ENCODE assay signal across 8 cellular contexts in the genomic region with DNA sequence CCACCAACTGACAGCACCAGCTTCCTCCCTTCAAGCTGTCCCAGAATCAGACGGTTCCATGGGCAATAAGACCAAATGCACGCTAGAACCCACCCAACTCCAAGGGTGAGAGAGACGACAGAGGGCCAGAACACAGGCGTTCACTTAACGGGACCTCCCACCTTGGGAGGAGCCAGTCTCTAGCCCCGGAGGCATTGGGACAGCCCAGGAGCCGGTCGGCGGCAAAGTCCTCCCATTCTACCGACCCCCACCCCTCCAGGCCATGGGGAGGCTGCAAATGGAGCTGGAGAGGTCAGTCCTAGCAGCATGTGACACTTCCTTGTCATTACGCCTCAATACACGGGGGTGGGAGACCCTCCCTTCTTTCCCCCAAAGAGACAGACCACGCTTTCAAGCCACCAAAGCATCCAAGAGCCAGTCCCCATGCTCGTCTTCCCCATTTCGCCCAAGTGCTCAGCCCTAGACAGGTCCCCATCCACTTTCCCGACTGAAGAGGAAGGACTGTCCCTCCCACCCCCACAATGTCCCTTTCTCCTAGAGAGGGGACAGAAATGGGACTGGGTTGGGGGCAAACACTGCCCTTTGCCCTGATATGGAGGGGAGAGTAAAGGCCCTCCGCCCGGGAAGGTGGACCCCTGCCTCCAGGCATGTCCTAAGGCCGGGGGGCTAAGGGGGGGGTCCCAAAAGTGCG. TPM values are rescaled to one million over a fixed set of nuclear protein-coding genes. Genes with fewer than 3 reads are reported as not detected.
DNase-seq lines count a peak whose midpoint lies in the region; ATAC-seq lines count a peak whose summit lies in the region.

No MANE protein-coding gene starts in this region.

- H3K9me3 Mint-ChIP-seq in activated T-helper 17 cell treated with anti-CD3 and anti-CD28 coated beads, Interleukin-2, amount 50 U/mL, for 72 hours, result no peaks in the 10 kb centered on the region

- H3K4me1 Mint-ChIP-seq in activated T-helper 17 cell treated with anti-CD3 and anti-CD28 coated beads, Interleukin-2, amount 50 U/mL, for 72 hours, result peaks cover 8% of the 10 kb centered on the region

- H3K27me3 Mint-ChIP-seq in activated T-helper 17 cell treated with anti-CD3 and anti-CD28 coated beads, Interleukin-2, amount 50 U/mL, for 72 hours, result no peaks in the 10 kb centered on the region

- peak overlapping the region; percentile 87 for H3K27ac Mint-ChIP-seq in activated T-helper 17 cell treated with anti-CD3 and anti-CD28 coated beads, Interleukin-2, amount 50 U/mL, for 72 hours

- peaks cover 53% of the 10 kb centered on the region for H3K36me3 Mint-ChIP-seq in activated T-helper 17 cell treated with anti-CD3 and anti-CD28 coated beads, Interleukin-2, amount 50 U/mL, for 72 hours (ENCODE audit: low read depth)

- intact Hi-C loops in posterior vena cava (cut with DNase I), result loop anchor here in 1 of 2 donors (5.0 kb wide), 1 partner anchor 401 kb away; no protein-coding TSS in a partner anchor

- ATAC-seq in activated T-helper 17 cell treated with anti-CD3 and anti-CD28 coated beads, Interleukin-2, amount 50 U/mL, for 72 hours (replicated peaks), result no peak
- ATAC-seq in activated CD4-positive, CD25-positive, alpha-beta regulatory T cell treated with anti-CD3 and anti-CD28 coated beads, Interleukin-2, amount 50 U/mL, for 24 hours, result no peak

- H3K4me3 Mint-ChIP-seq in activated T-helper 17 cell treated with anti-CD3 and anti-CD28 coated beads, Interleukin-2, amount 50 U/mL, for 72 hours, result peak overlapping the region; percentile 87

- peak; percentile 75 for DNase-seq in ELR (ENCODE audit: low read depth)
- DNase-seq in LHCN-M2 (ENCODE audit: low read depth), result peak; percentile 53
- peak; percentile 56 for DNase-seq in glomerular visceral epithelial cell (ENCODE audit: extremely low spot score)
- peak; percentile 82 for DNase-seq in posterior vena cava (ENCODE audit: low spot score)
- DNase-seq in middle frontal gyrus (ENCODE audit: extremely low spot score, low spot score), result no peak
- no peak for DNase-seq in NCI-H526 (lab: John Stamatoyannopoulos, UW)

RNA-seq across cellular contexts. Expression of a gene that starts 1.0 kb away (rescaled TPM):
- total RNA-seq in LHCN-M2 (2014; rRNA removed) (127 and 142 TPM in 2 replicates), posterior vena cava (100 to 1,000 TPM; 134 to 147 TPM)
- polyA plus RNA-seq in LHCN-M2 (2012), result 242 TPM
- total RNA-seq in activated T-helper 17 cell treated with anti-CD3 and anti-CD28 coated beads, Interleukin-2, amount 50 U/mL, for 72 hours, result 100 to 1,000 TPM; 214 to 354 TPM

RNA-seq across cellular contexts. Expression of a gene that starts 9.9 kb away (rescaled TPM):
- total RNA-seq in LHCN-M2 (2014; rRNA removed) (not detected in 2 replicates), posterior vena cava (under 1 TPM in 1 of 2 donors, not detected in 1; 0.24 TPM)
- polyA plus RNA-seq in LHCN-M2 (2012), result not detected
- total RNA-seq in activated T-helper 17 cell treated with anti-CD3 and anti-CD28 coated beads, Interleukin-2, amount 50 U/mL, for 72 hours, result not detected

RNA-seq across cellular contexts. Expression of a gene that starts 30.7 kb away (rescaled TPM):
- total RNA-seq in LHCN-M2 (2014; rRNA removed) (59.4 and 64.3 TPM in 2 replicates), posterior vena cava (10 to 100 TPM; 32.5 to 35.4 TPM)
- 73.0 TPM for polyA plus RNA-seq in LHCN-M2 (2012)
- total RNA-seq in activated T-helper 17 cell treated with anti-CD3 and anti-CD28 coated beads, Interleukin-2, amount 50 U/mL, for 72 hours, result 10 to 100 TPM; 53.8 to 56.1 TPM

RNA-seq across cellular contexts. Expression of a gene that starts 35.9 kb away (rescaled TPM):
- total RNA-seq in LHCN-M2 (2014; rRNA removed) (5.5 TPM in 2 replicates), posterior vena cava (10 to 100 TPM; 51.5 to 62.1 TPM)
- polyA plus RNA-seq in LHCN-M2 (2012), result 9.4 TPM
- total RNA-seq in activated T-helper 17 cell treated with anti-CD3 and anti-CD28 coated beads, Interleukin-2, amount 50 U/mL, for 72 hours, result 1 to 10 TPM; 7.8 to 7.9 TPM

RNA-seq across cellular contexts. Expression of a gene that starts 40.4 kb away (rescaled TPM):
- total RNA-seq in LHCN-M2 (2014; rRNA removed) (not detected in 2 replicates), posterior vena cava (not detected)
- polyA plus RNA-seq in LHCN-M2 (2012), result not detected
- 1 to 10 TPM in 1 of 2 donors, not detected in 1; 2.2 TPM for total RNA-seq in activated T-helper 17 cell treated with anti-CD3 and anti-CD28 coated beads, Interleukin-2, amount 50 U/mL, for 72 hours

Comparison
In these comparisons a context has a peak if more than half of its experiments do, and no peak if none do; other contexts are left out.
1. DNase-seq: peak in ELR (single experiment), LHCN-M2 (single experiment), glomerular visceral epithelial cell (single experiment) and posterior vena cava (single experiment); none in middle frontal gyrus (single experiment) and NCI-H526 (0 of 2).